Comparison of ENCODE assay signal across 2 cellular contexts in the genomic region with DNA sequence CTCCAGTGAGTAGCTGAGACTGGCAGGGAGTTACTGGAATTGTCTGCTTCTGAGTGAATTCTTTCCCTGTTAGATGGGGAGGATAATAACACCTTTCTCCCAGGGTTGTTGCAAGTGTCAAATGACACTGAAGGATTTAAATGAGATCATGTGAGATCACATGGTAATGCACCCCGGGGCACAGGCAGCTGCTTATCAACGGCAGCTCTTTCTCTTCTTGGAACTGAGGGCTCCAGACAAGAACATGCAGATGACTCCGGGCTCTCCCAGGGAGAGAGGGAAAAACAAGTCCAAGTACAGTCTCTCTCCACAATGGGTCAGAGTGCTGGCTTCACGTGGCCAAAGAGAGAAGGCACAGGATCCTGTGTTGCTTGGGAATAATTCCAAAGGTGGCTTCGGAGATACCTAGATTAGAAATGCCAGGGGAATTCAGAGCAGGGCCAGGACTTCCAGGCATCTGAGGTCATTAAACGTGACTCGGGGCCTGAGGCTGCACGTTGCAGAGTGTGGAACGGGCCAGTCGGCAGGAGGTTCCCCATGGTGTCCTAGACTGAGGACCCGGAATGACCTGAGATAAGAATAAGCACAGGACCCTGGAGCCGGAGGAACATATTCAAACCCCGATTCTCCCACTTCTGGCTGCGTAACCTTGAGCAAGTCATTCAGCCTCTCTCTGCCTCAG.
TF ChIP-seq lines count a peak whose summit lies in the region.

No MANE protein-coding gene starts in this region.

TF ChIP-seq in HEK293T, 16 proteins besides CTCF, POLR2A, EP300 and RAD21:
- TF ChIP-seq ZNF384 (IDR thresholded peaks at IDR 0.05) (no peak), SUZ12 (IDR thresholded peaks at IDR 0.05) (no peak), LEF1 (IDR thresholded peaks at IDR 0.05; ENCODE audit: borderline replicate concordance) (no peak), NFRKB (IDR thresholded peaks at IDR 0.05) (no peak), ELF4 (IDR thresholded peaks at IDR 0.05) (no peak), ARNT (IDR thresholded peaks at IDR 0.05) (no peak), TARDBP (IDR thresholded peaks at IDR 0.05) (no peak)

TF ChIP-seq in H1, 55 proteins besides CTCF, POLR2A, EP300 and RAD21:
- TF ChIP-seq, protein P1, sequence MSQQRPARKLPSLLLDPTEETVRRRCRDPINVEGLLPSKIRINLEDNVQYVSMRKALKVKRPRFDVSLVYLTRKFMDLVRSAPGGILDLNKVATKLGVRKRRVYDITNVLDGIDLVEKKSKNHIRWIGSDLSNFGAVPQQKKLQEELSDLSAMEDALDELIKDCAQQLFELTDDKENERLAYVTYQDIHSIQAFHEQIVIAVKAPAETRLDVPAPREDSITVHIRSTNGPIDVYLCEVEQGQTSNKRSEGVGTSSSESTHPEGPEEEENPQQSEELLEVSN (IDR thresholded peaks at IDR 0.05) = peak; percentile 42; the same call in 1 of the 2 replicates
- TF ChIP-seq RXRA (IDR thresholded peaks at IDR 0.05; ENCODE audit: insufficient read depth, low read depth, low read length) = no peak
